Comparison of ENCODE assay signal across 16 cellular contexts in the genomic region with DNA sequence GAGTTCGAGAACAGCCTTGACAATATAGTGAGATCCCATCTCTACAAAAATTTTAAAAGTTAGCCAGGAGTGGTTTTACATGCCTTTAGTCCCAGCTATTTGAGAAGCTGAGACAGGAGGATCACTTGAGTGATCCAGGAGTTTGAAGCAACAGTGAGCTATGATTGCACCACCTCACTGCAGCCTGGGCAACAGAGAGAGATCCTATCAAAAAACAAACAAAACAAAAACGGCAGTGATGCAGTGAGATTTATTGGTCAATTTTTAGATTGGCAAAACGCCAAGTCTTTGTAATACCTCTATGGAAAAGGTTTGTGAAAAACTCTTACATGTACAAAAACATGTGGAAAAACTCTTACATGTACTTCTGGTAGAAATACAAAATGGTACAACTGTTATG.
A peak's percentile ranks its signal among the peaks of the same experiment; 100 is the strongest.
DNase-seq lines count a peak whose midpoint lies in the region; ATAC-seq and TF ChIP-seq lines count a peak whose summit lies in the region.
"Had no signal": no experiment of that assay in that cellular context is flagged by ENCODE, and none has a peak within 500 bp of the region (broad histone marks: within the 10 kb centered on the region; RNA-seq: fewer than 3 reads in every experiment).

No MANE protein-coding gene starts in this region.

- peaks cover 5 to 12% of the 10 kb centered on the region in 2 experiments for H3K36me3 ChIP-seq in SK-N-SH (replicated peaks in 1 of 2; ENCODE audit: control insufficient read depth in 1 of 2, insufficient read depth in 2 of 2, low read length in 1 of 2)
- H3K36me3 ChIP-seq: right atrium auricular region had no signal

- ATAC-seq in GM21717 (IDR thresholded peaks at IDR 0.05; ENCODE audit: unreplicated experiment) = no peak
- ATAC-seq: stimulated activated memory B cell treated with anti-CD40 and anti-IgM and Interleukin-4, amounts not matched to agents 10 μg/mL and 1 μg/mL and 100 μg/mL, for 72 hours had no signal

- H3K27ac Mint-ChIP-seq in osteocyte (ENCODE audit: unreplicated experiment) = no peak overlapping the region
- H3K27ac Mint-ChIP-seq: activated naive CD8-positive, alpha-beta T cell treated with anti-CD3 and anti-CD28 coated beads, Interleukin-2, amount 10 ng/mL, durations not matched to agents 7 days and 5 days; stimulated activated memory B cell treated with anti-CD40 and anti-IgM and Interleukin-4, amounts not matched to agents 10 μg/mL and 1 μg/mL and 100 μg/mL, for 72 hours had no signal

- H3K4me3 Mint-ChIP-seq in osteocyte (ENCODE audit: unreplicated experiment) = no peak overlapping the region
- H3K4me3 Mint-ChIP-seq: activated naive CD8-positive, alpha-beta T cell treated with anti-CD3 and anti-CD28 coated beads, Interleukin-2, amount 10 ng/mL, durations not matched to agents 7 days and 5 days; stimulated activated memory B cell treated with anti-CD40 and anti-IgM and Interleukin-4, amounts not matched to agents 10 μg/mL and 1 μg/mL and 100 μg/mL, for 72 hours had no signal

- H2AFZ ChIP-seq in SK-N-SH (ENCODE audit: low read depth) = no peak overlapping the region

- no peaks in the 10 kb centered on the region for H3K4me1 ChIP-seq in SK-N-SH (ENCODE audit: control insufficient read depth in 1 of 2, insufficient read depth in 2 of 2, low read depth in 1 of 2, low read length in 1 of 2)
- H3K4me1 ChIP-seq: right atrium auricular region had no signal

- TF ChIP-seq RAD21 in SK-N-SH (IDR thresholded peaks at IDR 0.05; ENCODE audit: low read length) = no peak

- no peaks in the 10 kb centered on the region for H3K9me3 Mint-ChIP-seq in osteocyte (ENCODE audit: unreplicated experiment)
- H3K9me3 Mint-ChIP-seq: activated naive CD8-positive, alpha-beta T cell treated with anti-CD3 and anti-CD28 coated beads, Interleukin-2, amount 10 ng/mL, durations not matched to agents 7 days and 5 days; stimulated activated memory B cell treated with anti-CD40 and anti-IgM and Interleukin-4, amounts not matched to agents 10 μg/mL and 1 μg/mL and 100 μg/mL, for 72 hours had no signal

- no peak; a peak in 1 of 4 replicates for TF ChIP-seq EP300 in SK-N-SH (IDR thresholded peaks at IDR 0.05; ENCODE audit: borderline replicate concordance in 1 of 2, low read depth in 1 of 2, low read length in 1 of 2)

- no peaks in the 10 kb centered on the region for H3K79me2 ChIP-seq in SK-N-SH (ENCODE audit: insufficient read depth)

- DNase-seq in NCI-H82 (lab: John Stamatoyannopoulos, UW) (peak; percentile 17), NCI-H82 treated with DMSO at 0.1 percent for 48 hours (lab: John Stamatoyannopoulos, UW; ENCODE audit: unreplicated experiment) (no peak), SK-N-SH (peak; percentile 5), fibroblast of mammary gland (ENCODE audit: low read depth) (peak; percentile 45), skeletal muscle cell (ENCODE audit: low read depth) (peak; percentile 10), NAMALWA (ENCODE audit: low spot score) (no peak), osteocyte (ENCODE audit: extremely low spot score, unreplicated experiment) (no peak)
- DNase-seq: activated naive CD8-positive, alpha-beta T cell treated with anti-CD3 and anti-CD28 coated beads, Interleukin-2, amount 10 ng/mL, durations not matched to agents 7 days and 5 days; DMS 273 treated with DMSO at 0.1 percent for 48 hours; KG1; NCI-H2081; stimulated activated CD4-positive, alpha-beta T cell treated with anti-CD3 and anti-CD28 coated beads, Interleukin-4, amount 100 ng/mL, for 4 hours; SW 1271 had no signal

- peaks cover 12% of the 10 kb centered on the region for H3K36me3 Mint-ChIP-seq in osteocyte (ENCODE audit: unreplicated experiment)
- H3K36me3 Mint-ChIP-seq: activated naive CD8-positive, alpha-beta T cell treated with anti-CD3 and anti-CD28 coated beads, Interleukin-2, amount 10 ng/mL, durations not matched to agents 7 days and 5 days; stimulated activated memory B cell treated with anti-CD40 and anti-IgM and Interleukin-4, amounts not matched to agents 10 μg/mL and 1 μg/mL and 100 μg/mL, for 72 hours had no signal

- no peak overlapping the region for H3K27ac ChIP-seq in SK-N-SH (ENCODE audit: low read depth in 2 of 2, low read length in 1 of 2)
- H3K27ac ChIP-seq: right atrium auricular region had no signal

- no peaks in the 10 kb centered on the region for H3K9me2 ChIP-seq in SK-N-SH

- H3K9ac ChIP-seq in SK-N-SH = no peak overlapping the region

- H3K4me2 ChIP-seq in SK-N-SH = no peak overlapping the region

- H3K27me3 Mint-ChIP-seq in osteocyte (ENCODE audit: unreplicated experiment) = no peaks in the 10 kb centered on the region
- H3K27me3 Mint-ChIP-seq: activated naive CD8-positive, alpha-beta T cell treated with anti-CD3 and anti-CD28 coated beads, Interleukin-2, amount 10 ng/mL, durations not matched to agents 7 days and 5 days had no signal

- TF ChIP-seq CTCF in SK-N-SH (IDR thresholded peaks at IDR 0.05) (no peak), fibroblast of mammary gland (conservative IDR thresholded peaks at IDR 0.05; ENCODE audit: control insufficient read depth, insufficient read depth, low read depth, low read length) (no peak), osteocyte (IDR thresholded peaks at IDR 0.05) (no peak)

- CTCF ChIA-PET in SK-N-SH (lab: Yijun Ruan, JAX) = no interaction called here

- H4K20me1 ChIP-seq in SK-N-SH (ENCODE audit: insufficient read depth) = no peaks in the 10 kb centered on the region

- H3F3A ChIP-seq in SK-N-SH (replicated peaks; ENCODE audit: insufficient read depth) = no peaks in the 10 kb centered on the region

- H3K9me3 ChIP-seq in SK-N-SH = no peaks in the 10 kb centered on the region
- H3K9me3 ChIP-seq: right atrium auricular region had no signal

- peaks cover 2% of the 10 kb centered on the region for H3K4me1 Mint-ChIP-seq in osteocyte (ENCODE audit: unreplicated experiment)
- H3K4me1 Mint-ChIP-seq: activated naive CD8-positive, alpha-beta T cell treated with anti-CD3 and anti-CD28 coated beads, Interleukin-2, amount 10 ng/mL, durations not matched to agents 7 days and 5 days; stimulated activated memory B cell treated with anti-CD40 and anti-IgM and Interleukin-4, amounts not matched to agents 10 μg/mL and 1 μg/mL and 100 μg/mL, for 72 hours had no signal

- POLR2A ChIA-PET in SK-N-SH (lab: Yijun Ruan, JAX) = no interaction called here

- no peaks in the 10 kb centered on the region for H3K27me3 ChIP-seq in SK-N-SH (ENCODE audit: insufficient read depth)
- H3K27me3 ChIP-seq: right atrium auricular region had no signal

- no peak overlapping the region for H3K4me3 ChIP-seq in SK-N-SH (ENCODE audit: low read depth in 2 of 2, low read length in 1 of 2)
- H3K4me3 ChIP-seq in fibroblast of mammary gland (ENCODE audit: control insufficient read depth, low read depth, low read length) = no peak overlapping the region
- no peak overlapping the region for H3K4me3 ChIP-seq in skeletal muscle cell (ENCODE audit: low read depth, low read length)
- H3K4me3 ChIP-seq: right atrium auricular region had no signal

- 40% methylated on average over 3 of the region's 3 CpGs for WGBS in SK-N-SH (ENCODE audit: low lambda C conversion rate)

TF ChIP-seq in SK-N-SH, 30 proteins besides CTCF, POLR2A, EP300 and RAD21:
- peak; percentile 28; the same call in 1 of the 2 replicates for TF ChIP-seq NFIC (IDR thresholded peaks at IDR 0.05; ENCODE audit: borderline replicate concordance)
- TF ChIP-seq FOXJ3 (CRISPR knock-in tag; IDR thresholded peaks at IDR 0.05) = no peak
TF ChIP-seq in SK-N-SH: peak in this region for 1.

Comparison
In these comparisons a context has a peak if more than half of its experiments do, and no peak if none do; other contexts are left out.
1. DNase-seq: peak in NCI-H82 (single experiment), SK-N-SH (single experiment), fibroblast of mammary gland (single experiment) and skeletal muscle cell (single experiment); none in NCI-H82 treated with DMSO at 0.1 percent for 48 hours (single experiment), NAMALWA (single experiment) and osteocyte (single experiment).